Comparison of ENCODE assay signal across 1 cellular context in the genomic region with DNA sequence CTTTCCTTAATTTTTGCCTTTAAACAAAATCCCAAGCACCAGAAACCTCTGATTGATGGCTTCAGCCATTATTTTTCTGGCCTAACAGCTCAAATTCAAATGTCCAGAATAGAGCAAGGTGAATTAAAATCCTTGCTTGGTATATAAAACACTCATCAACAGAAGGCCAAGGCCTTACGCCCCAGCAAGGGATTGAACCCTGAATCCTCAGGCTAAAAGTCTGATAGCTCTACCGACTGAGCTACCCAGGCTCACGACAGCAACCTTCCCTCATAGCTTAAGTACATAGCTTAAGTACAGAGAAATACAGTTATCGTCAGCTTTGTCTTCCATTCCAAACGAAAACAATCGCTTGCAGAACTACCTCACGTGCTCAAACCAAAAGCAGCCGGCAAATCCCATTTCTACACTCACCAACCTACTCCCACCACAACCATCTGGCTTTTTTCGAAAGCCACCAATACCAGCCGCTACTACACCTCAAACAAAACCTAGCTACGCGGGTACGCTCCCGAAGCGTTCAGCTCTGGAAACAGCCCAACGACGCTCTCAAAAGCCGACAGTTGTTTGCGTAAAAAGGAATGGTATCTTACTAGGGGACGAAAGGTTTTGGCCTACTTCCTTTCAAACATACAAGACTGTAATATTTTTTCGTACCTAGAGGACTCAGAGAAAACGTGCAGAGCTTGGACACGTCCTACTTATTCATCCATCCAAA.
TF ChIP-seq lines count a peak whose summit lies in the region.

No MANE protein-coding gene starts in this region.

TF ChIP-seq in H1, 55 proteins besides CTCF, POLR2A, EP300 and RAD21:
- TF ChIP-seq EZH2 (IDR thresholded peaks at IDR 0.05; ENCODE audit: low read depth, low read length, severe bottlenecking) (no peak), SUZ12 (IDR thresholded peaks at IDR 0.05; ENCODE audit: low read length) (no peak), USF2 (IDR thresholded peaks at IDR 0.05; ENCODE audit: low read length) (no peak), PHF8 (conservative IDR thresholded peaks at IDR 0.05; ENCODE audit: low read depth, low read length) (no peak), TAF1 (IDR thresholded peaks at IDR 0.05; ENCODE audit: low read depth, low read length) (no peak), MAFK (IDR thresholded peaks at IDR 0.05; ENCODE audit: low read depth, low read length) (peak; percentile 80; the same call in 1 of the 2 replicates), RXRA (IDR thresholded peaks at IDR 0.05; ENCODE audit: insufficient read depth, low read depth, low read length) (no peak), CBX8 (IDR thresholded peaks at IDR 0.05; ENCODE audit: borderline replicate concordance, low read depth, low read length) (no peak), SIX5 (IDR thresholded peaks at IDR 0.05; ENCODE audit: low read depth, low read length) (no peak), BRCA1 (IDR thresholded peaks at IDR 0.05; ENCODE audit: low read depth, low read length) (no peak), RBBP5 (IDR thresholded peaks at IDR 0.05; ENCODE audit: borderline replicate concordance, low read depth, low read length) (peak; percentile 26; the same call in 1 of the 2 replicates), EGR1 (IDR thresholded peaks at IDR 0.05; ENCODE audit: borderline replicate concordance, low read depth, low read length) (no peak), TBP (IDR thresholded peaks at IDR 0.05; ENCODE audit: low read depth, low read length) (peak; percentile 100), SRF (IDR thresholded peaks at IDR 0.05; ENCODE audit: low read depth, low read length) (no peak), ASH2L (IDR thresholded peaks at IDR 0.05; ENCODE audit: low read length) (peak; percentile 71), CEBPB (IDR thresholded peaks at IDR 0.05; ENCODE audit: low read depth, low read length) (0 out of 2 replicates have a peak, but pooled peaks have one; percentile 60), GTF2F1 (IDR thresholded peaks at IDR 0.05; ENCODE audit: borderline replicate concordance, low read depth, low read length) (no peak), HDAC6 (IDR thresholded peaks at IDR 0.05; ENCODE audit: low read depth, low read length) (no peak), YY1 (IDR thresholded peaks at IDR 0.05; ENCODE audit: low read depth, low read length) (no peak), SP2 (IDR thresholded peaks at IDR 0.05; ENCODE audit: low read length) (no peak), GABPA (IDR thresholded peaks at IDR 0.05; ENCODE audit: borderline replicate concordance, insufficient read depth, low read length) (no peak), JUND (IDR thresholded peaks at IDR 0.05; ENCODE audit: low read length) (no peak), TEAD4 (IDR thresholded peaks at IDR 0.05; ENCODE audit: low read depth, low read length) (0 out of 2 replicates have a peak, but pooled peaks have one; percentile 34), JUN (IDR thresholded peaks at IDR 0.05; ENCODE audit: low read depth, low read length) (no peak), POU5F1 (IDR thresholded peaks at IDR 0.05; ENCODE audit: low read depth, low read length) (no peak), SIN3A (conservative IDR thresholded peaks at IDR 0.05 in 1 of 2, IDR thresholded peaks at IDR 0.05 in 1 of 2; ENCODE audit: low read depth in 1 of 2, low read length in 2 of 2) (no peak), FOSL1 (IDR thresholded peaks at IDR 0.05; ENCODE audit: insufficient read depth, low read depth, low read length) (no peak), ATF2 (IDR thresholded peaks at IDR 0.05; ENCODE audit: low read length) (no peak)
- TF ChIP-seq, protein P1, sequence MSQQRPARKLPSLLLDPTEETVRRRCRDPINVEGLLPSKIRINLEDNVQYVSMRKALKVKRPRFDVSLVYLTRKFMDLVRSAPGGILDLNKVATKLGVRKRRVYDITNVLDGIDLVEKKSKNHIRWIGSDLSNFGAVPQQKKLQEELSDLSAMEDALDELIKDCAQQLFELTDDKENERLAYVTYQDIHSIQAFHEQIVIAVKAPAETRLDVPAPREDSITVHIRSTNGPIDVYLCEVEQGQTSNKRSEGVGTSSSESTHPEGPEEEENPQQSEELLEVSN (IDR thresholded peaks at IDR 0.05), result no peak
